8 cellular contexts compared by ENCODE assay signal in genomic region chr10:116271593-116272496, GRCh38. TPM values are rescaled to one million over a fixed set of nuclear protein-coding genes. Genes with fewer than 3 reads are reported as not detected.
DNase-seq lines count a peak whose midpoint lies in the region; ATAC-seq and TF ChIP-seq lines count a peak whose summit lies in the region.

No MANE protein-coding gene starts in this region.

- no peak for DNase-seq in Right ventricle myocardium inferior (ENCODE audit: missing footprints)
- no peak for DNase-seq in cardiac septum (ENCODE audit: low spot score)
- peak in 3 of 10 donors; percentile 15 to 50 (median 34) for DNase-seq in dorsolateral prefrontal cortex
- DNase-seq in mesenteric fat pad (ENCODE audit: low spot score): peak; percentile 90
- no peak for DNase-seq in stimulated activated CD8-positive, alpha-beta memory T cell treated with anti-CD3 and anti-CD28 coated beads, Interleukin-4, amount 100 ng/mL, for 48 hours
- no peak for DNase-seq in G401 (ENCODE audit: low spot score)
- no peak for DNase-seq in HPDE6-E6E7 (ENCODE audit: extremely low spot score)

- peak overlapping the region in 8 of 59 donors; percentile 4 to 57 (median 24) for H3K27ac ChIP-seq in dorsolateral prefrontal cortex

- H3K4me3 ChIP-seq in dorsolateral prefrontal cortex: peak overlapping the region; percentile 44 to 80 (median 60)

- peaks cover 0 to 93% (median 37%) of the 10 kb centered on the region in 45 donors for H3K27me3 ChIP-seq in dorsolateral prefrontal cortex

- intact Hi-C loops in Right ventricle myocardium inferior (cut with DNase I) (no loop called here), cardiac septum (cut with DNase I) (no loop called here), dorsolateral prefrontal cortex (cut with DNase I) (loop anchor here in 1 of 2 donors (5.0 kb wide), 1 partner anchor 110 kb away; no protein-coding TSS in a partner anchor)

- peak; percentile 43 for ATAC-seq in Right ventricle myocardium inferior
- ATAC-seq in HG02852 (IDR thresholded peaks at IDR 0.05; ENCODE audit: unreplicated experiment): no peak

- in situ Hi-C loops in G401 (cut with HindIII; ENCODE audit: low sequenced_read_pairs): no loop called here

- TF ChIP-seq CTCF in dorsolateral prefrontal cortex (IDR thresholded peaks at IDR 0.05 in 54 of 56, conservative IDR thresholded peaks at IDR 0.05 in 2 of 56; ENCODE audit: low read depth in 1 of 56, partially characterized antibody in 56 of 56): no peak

RNA-seq across cellular contexts. Expression of gene GFRA1, which starts 1.2 kb away (rescaled TPM):
- total RNA-seq in Right ventricle myocardium inferior (7.3 TPM), cardiac septum (0.59 TPM), dorsolateral prefrontal cortex (10 to 100 TPM in 112 of 120 experiments, 1 to 10 TPM in 8; 5.6 to 32.6 (median 17.6) TPM), mesenteric fat pad (18.3 TPM)
- 0.37 and 1.1 TPM in 2 replicates for total RNA-seq in G401 (2014; rRNA removed; shearing (Covaris generic))

RNA-seq across cellular contexts. Expression of gene CCDC172, which starts 52.4 kb away (rescaled TPM):
- not detected for total RNA-seq in Right ventricle myocardium inferior
- total RNA-seq in cardiac septum: not detected
- not detected for total RNA-seq in dorsolateral prefrontal cortex
- total RNA-seq in mesenteric fat pad: not detected
- not detected in 2 replicates for total RNA-seq in G401 (2014; rRNA removed; shearing (Covaris generic))
